In the genomic region with DNA sequence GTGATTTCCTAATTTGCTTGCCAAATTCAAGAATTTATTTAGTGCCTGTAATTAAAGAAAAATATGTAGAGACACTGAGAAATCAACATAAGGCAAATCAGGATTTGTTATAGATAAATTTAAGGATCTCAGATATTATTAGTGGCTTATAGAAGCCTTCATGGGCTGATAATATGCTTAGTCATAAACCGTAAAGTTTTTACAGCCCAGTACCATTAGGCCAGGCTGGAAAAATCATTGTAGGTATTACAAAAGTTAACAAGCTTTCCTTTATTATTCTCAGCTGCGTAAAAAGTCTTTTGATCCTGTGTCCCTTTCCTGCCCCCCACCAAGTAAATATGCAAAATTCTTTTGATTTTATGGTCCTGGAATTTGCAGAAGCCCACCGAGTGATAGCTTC, we compare ENCODE assay signal across 6 cellular contexts. TPM values are rescaled to one million over a fixed set of nuclear protein-coding genes. Genes with fewer than 3 reads are reported as not detected.
"Had no signal": no experiment of that assay in that cellular context is flagged by ENCODE, and none has a peak within 500 bp of the region (broad histone marks: within the 10 kb centered on the region; RNA-seq: fewer than 3 reads in every experiment).

No MANE protein-coding gene starts in this region.

- H3K4me3 Mint-ChIP-seq: H9 had no signal

- H3K27ac ChIP-seq: GM23248 had no signal

- H3K4me3 ChIP-seq: GM23248, K562 had no signal

- H3K9ac ChIP-seq: GM23248 had no signal

- ATAC-seq: K562 had no signal

- DNase-seq: GM23248, H9, HCEC 1CT, IMR-90, KG1 had no signal

RNA-seq across cellular contexts. Expression of gene SLITRK6, which starts 58.2 kb away (rescaled TPM):
- total RNA-seq: GM23248, H9 had no signal
